Comparison of ENCODE assay signal across 17 cellular contexts in the genomic region with DNA sequence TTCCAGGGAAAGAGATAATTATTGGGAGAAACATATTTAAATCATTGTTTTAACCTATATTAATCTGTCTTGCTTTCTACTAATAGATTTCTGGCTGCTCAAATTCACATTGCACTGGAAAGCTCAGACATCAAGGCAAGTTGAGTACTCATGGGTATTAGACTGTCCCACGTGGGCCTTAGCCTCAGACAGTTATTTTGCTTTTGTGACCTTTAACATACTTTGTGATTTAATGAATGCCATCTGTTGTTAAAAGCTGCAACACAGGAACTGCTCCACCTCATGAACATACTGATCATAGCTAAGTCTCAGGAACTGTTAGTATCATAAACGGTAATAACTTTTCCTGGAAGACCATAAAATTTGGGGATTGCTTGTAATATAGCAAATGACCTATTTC. TPM values are rescaled to one million over a fixed set of nuclear protein-coding genes. Genes with fewer than 3 reads are reported as not detected.
DNase-seq lines count a peak whose midpoint lies in the region; ATAC-seq and TF ChIP-seq lines count a peak whose summit lies in the region.
"Had no signal": no experiment of that assay in that cellular context is flagged by ENCODE, and none has a peak within 500 bp of the region (broad histone marks: within the 10 kb centered on the region; RNA-seq: fewer than 3 reads in every experiment).

No MANE protein-coding gene starts in this region.

- no peak for TF ChIP-seq POLR2A in heart left ventricle (IDR thresholded peaks at IDR 0.05)

- TF ChIP-seq CTCF in heart left ventricle (IDR thresholded peaks at IDR 0.05) = no peak

- ATAC-seq in heart left ventricle = peak in 3 of 4 donors; percentile 49 to 95 (median 69)
- ATAC-seq: activated CD4-positive, alpha-beta T cell treated with anti-CD3 and anti-CD28 coated beads for 36 hours; activated naive CD8-positive, alpha-beta T cell treated with anti-CD3 and anti-CD28 coated beads, Interleukin-2, amount 50 U/mL, for 24 hours; esophagus mucosa; HCT116 had no signal

- H3K27ac ChIP-seq in heart left ventricle (peak overlapping the region in 2 of 12 donors; percentile 34 to 45), Karpas-422 (ENCODE audit: low read length) (no peak overlapping the region)
- H3K27ac ChIP-seq: HL-60, suprapubic skin had no signal

- H3K36me3 ChIP-seq in adipocyte (ENCODE audit: control insufficient read depth, insufficient read depth, low read length, severe bottlenecking) = no peaks in the 10 kb centered on the region
- peaks cover 0 to 26% (median 4%) of the 10 kb centered on the region in 9 donors for H3K36me3 ChIP-seq in heart left ventricle
- peaks cover 27% of the 10 kb centered on the region; the same call in 1 of the 2 replicates for H3K36me3 ChIP-seq in Karpas-422 (ENCODE audit: insufficient read depth, low read length)

- H3K4me1 ChIP-seq in adipocyte (ENCODE audit: control insufficient read depth, insufficient read depth, low read length) = peaks cover 21% of the 10 kb centered on the region
- peaks cover 0 to 26% (median 15%) of the 10 kb centered on the region in 12 donors for H3K4me1 ChIP-seq in heart left ventricle
- H3K4me1 ChIP-seq in Karpas-422 (ENCODE audit: low read length) = no peaks in the 10 kb centered on the region

- H3K9me3 ChIP-seq in adipocyte (ENCODE audit: control insufficient read depth, low read length) (no peaks in the 10 kb centered on the region), heart left ventricle (no peaks in the 10 kb centered on the region), Karpas-422 (ENCODE audit: low read length) (no peaks in the 10 kb centered on the region)
- H3K9me3 ChIP-seq: suprapubic skin had no signal

- no peaks in the 10 kb centered on the region for H3K9me2 ChIP-seq in Karpas-422 (replicated peaks; ENCODE audit: insufficient read depth, low read length)

- H3K4me3 ChIP-seq in adipocyte (ENCODE audit: low read length) (no peak overlapping the region), heart left ventricle (no peak overlapping the region), Karpas-422 (ENCODE audit: low read length) (no peak overlapping the region)
- H3K4me3 ChIP-seq: suprapubic skin had no signal

- H3K9ac ChIP-seq in adipocyte (ENCODE audit: low read length) (no peak overlapping the region), Karpas-422 (ENCODE audit: low read length) (no peak overlapping the region)

- H3K27me3 ChIP-seq in adipocyte (replicated peaks; ENCODE audit: control insufficient read depth, insufficient read depth, low read length) = no peaks in the 10 kb centered on the region
- no peaks in the 10 kb centered on the region for H3K27me3 ChIP-seq in heart left ventricle
- no peaks in the 10 kb centered on the region for H3K27me3 ChIP-seq in Karpas-422 (ENCODE audit: low read length)
- H3K27me3 ChIP-seq: suprapubic skin had no signal

- H2AFZ ChIP-seq in Karpas-422 (ENCODE audit: low read length) = no peak overlapping the region

- WGBS in heart left ventricle, 4 donors = 20 to 35% (median 20%) methylated on average over 2 of the region's 2 CpGs

- H3K4me2 ChIP-seq in Karpas-422 (ENCODE audit: low read depth, low read length, poor library complexity, severe bottlenecking) = no peak overlapping the region

- H4K20me1 ChIP-seq in Karpas-422 (ENCODE audit: insufficient read depth, low read depth, low read length) = no peaks in the 10 kb centered on the region

- DNase-seq in HCEC 1CT (peak; percentile 78), adipocyte (ENCODE audit: low read depth) (peak; percentile 92), heart left ventricle (no peak), smooth muscle cell of the brain vasculature (ENCODE audit: low read depth, low spot score) (peak; percentile 82), HuH-7 (ENCODE audit: low spot score) (no peak), RKO (ENCODE audit: low spot score) (no peak), Karpas-422 (no peak)
- no peak for DNase-seq in activated CD4-positive, CD25-positive, alpha-beta regulatory T cell (lab: John Stamatoyannopoulos, UW)
- DNase-seq: activated CD4-positive, alpha-beta T cell treated with anti-CD3 and anti-CD28 coated beads for 36 hours; activated naive CD8-positive, alpha-beta T cell treated with anti-CD3 and anti-CD28 coated beads, Interleukin-2, amount 50 U/mL, for 24 hours; midbrain; NCI-H2029 treated with DMSO at 0.1 percent for 48 hours; SHP77 had no signal

- H3K79me2 ChIP-seq in Karpas-422 (ENCODE audit: low read length) = no peaks in the 10 kb centered on the region

- intact Hi-C loops in heart left ventricle (cut with DNase I) = no loop called here

RNA-seq across cellular contexts. Expression of a gene that starts 2.7 kb away (rescaled TPM):
- total RNA-seq in heart left ventricle = under 1 TPM in 1 of 9 donors, not detected in 8; 0.06 TPM
- polyA plus RNA-seq in heart left ventricle = not detected
- 0.14 and 0.19 TPM in 2 replicates for total RNA-seq in Karpas-422 (2014; rRNA removed; shearing (Covaris generic); ENCODE audit: low replicate concordance)
- total RNA-seq: esophagus mucosa, suprapubic skin had no signal

RNA-seq across cellular contexts. Expression of a gene that starts 36.5 kb away (rescaled TPM):
- 10 to 100 TPM in 1 of 9 donors, 1 to 10 TPM in 8; 2.1 to 16.1 (median 4.4) TPM for total RNA-seq in heart left ventricle
- polyA plus RNA-seq in heart left ventricle = 1 to 10 TPM; 1.0 to 3.5 TPM
- 35.4 and 48.3 TPM in 2 replicates for total RNA-seq in Karpas-422 (2014; rRNA removed; shearing (Covaris generic); ENCODE audit: low replicate concordance)

Comparison
In these comparisons a context has a peak if more than half of its experiments do, and no peak if none do; other contexts are left out.
1. DNase-seq: peak in HCEC 1CT (single experiment), adipocyte (single experiment) and smooth muscle cell of the brain vasculature (single experiment); none in heart left ventricle (0 of 5), HuH-7 (single experiment), RKO (single experiment), Karpas-422 (single experiment) and activated CD4-positive, CD25-positive, alpha-beta regulatory T cell (0 of 4).